ENCODE assay signal across 9 cellular contexts in the genomic region with DNA sequence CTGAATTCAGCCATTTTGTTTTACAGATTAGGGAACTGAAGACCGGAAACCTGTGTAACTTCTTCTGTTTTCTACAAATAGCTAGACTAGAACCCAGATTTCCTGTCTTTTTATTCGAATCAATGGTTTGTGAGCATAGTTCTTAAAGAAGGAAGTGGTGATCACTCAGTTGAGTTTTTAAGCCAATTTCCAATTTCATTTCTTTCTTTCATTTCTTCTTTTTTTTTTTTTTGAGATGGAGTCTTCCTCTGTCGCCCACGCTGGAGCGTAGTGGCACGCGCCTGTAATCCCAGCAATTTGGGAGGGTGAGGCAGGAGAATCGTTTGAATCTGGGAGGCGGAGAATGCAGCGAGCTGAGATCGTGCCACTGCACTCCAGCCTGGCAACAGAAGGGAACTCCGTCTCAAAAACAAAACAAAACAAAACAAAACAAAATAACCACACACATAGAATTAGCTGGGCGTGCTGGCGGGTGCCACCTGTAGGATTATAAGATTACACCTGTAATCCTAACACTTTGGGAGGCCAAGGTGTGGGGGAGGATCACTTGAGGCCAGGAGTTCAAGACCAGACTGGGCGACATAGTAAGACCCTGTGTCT. TPM values are rescaled to one million over a fixed set of nuclear protein-coding genes. Genes with fewer than 3 reads are reported as not detected.
A peak's percentile ranks its signal among the peaks of the same experiment; 100 is the strongest.
DNase-seq lines count a peak whose midpoint lies in the region; ATAC-seq and TF ChIP-seq lines count a peak whose summit lies in the region.
"Had no signal": no experiment of that assay in that cellular context is flagged by ENCODE, and none has a peak within 500 bp of the region (broad histone marks: within the 10 kb centered on the region; RNA-seq: fewer than 3 reads in every experiment).

No MANE protein-coding gene starts in this region.

- no TSS peak for BruUV-seq in mammary epithelial cell (replicated peaks; lab: Mats Ljungman, UMichigan)

- H3K4me3 Mint-ChIP-seq in neural crest cell: peak overlapping the region; percentile 62

- peaks cover 17% of the 10 kb centered on the region for H3K79me2 ChIP-seq in mammary epithelial cell (ENCODE audit: insufficient read depth, low read length)

- CTCF ChIA-PET in mammary epithelial cell (lab: Charles Lee; ENCODE audit: low non-redundant PET): interaction anchor here (0.6 kb wide), 1 partner anchor 598 kb away, joined by 3 read pairs; no protein-coding TSS in a partner anchor

- in situ Hi-C loops in mammary epithelial cell (cut with MboI; ENCODE audit: low sequenced_read_pairs in 2 of 2): no loop called here

- H3K27ac Mint-ChIP-seq in neural crest cell (ENCODE audit: unreplicated experiment): no peak overlapping the region

- no peak overlapping the region for H3K4me2 ChIP-seq in mammary epithelial cell (ENCODE audit: insufficient read depth, low read depth, low read length)

- H4K20me1 ChIP-seq in mammary epithelial cell (ENCODE audit: insufficient read depth, low read length): no peaks in the 10 kb centered on the region

- no peak overlapping the region for H3K4me3 ChIP-seq in mammary epithelial cell (replicated peaks in 1 of 3; ENCODE audit: insufficient read depth in 1 of 3, low read depth in 2 of 3, low read length in 3 of 3)

- H3K27me3 Mint-ChIP-seq in neural crest cell (ENCODE audit: low read depth): no peaks in the 10 kb centered on the region

- no peak overlapping the region for H3K9ac ChIP-seq in mammary epithelial cell (ENCODE audit: insufficient read depth, low read length)
- H3K9ac ChIP-seq: parathyroid adenoma had no signal

- H2AFZ ChIP-seq in mammary epithelial cell (ENCODE audit: low read depth, low read length): no peak overlapping the region
- H2AFZ ChIP-seq: parathyroid adenoma had no signal

- no peaks in the 10 kb centered on the region for H3K36me3 Mint-ChIP-seq in neural crest cell (ENCODE audit: low read depth)

- H3K9me3 Mint-ChIP-seq in neural crest cell: no peaks in the 10 kb centered on the region

- H3K27ac ChIP-seq in mammary epithelial cell (ENCODE audit: insufficient read depth, low read depth, low read length): no peak overlapping the region
- H3K27ac ChIP-seq: parathyroid adenoma had no signal

- ATAC-seq in GM18520 (IDR thresholded peaks at IDR 0.05; ENCODE audit: unreplicated experiment) (peak; percentile 25), HG03342 (IDR thresholded peaks at IDR 0.05; ENCODE audit: unreplicated experiment) (peak; percentile 37)

- no peak for TF ChIP-seq CTCF in neural crest cell (conservative IDR thresholded peaks at IDR 0.05)
- TF ChIP-seq CTCF in mammary epithelial cell (conservative IDR thresholded peaks at IDR 0.05 in 1 of 2, IDR thresholded peaks at IDR 0.05 in 1 of 2; ENCODE audit: extremely low read depth in 1 of 2, insufficient read depth in 1 of 2, low read depth in 1 of 2, low read length in 2 of 2): no peak

- DNase-seq in activated CD4-positive, alpha-beta T cell treated with anti-CD3 and anti-CD28 coated beads for 4 hours: peak; percentile 35 to 50
- DNase-seq in neural crest cell (ENCODE audit: low read depth, low spot score) (no peak), NCI-H2107 treated with DMSO at 0.1 percent for 48 hours (lab: John Stamatoyannopoulos, UW; ENCODE audit: unreplicated experiment) (no peak), mammary epithelial cell (no peak), DMS153 (lab: John Stamatoyannopoulos, UW) (no peak)
- no peak for DNase-seq in activated CD4-positive, CD25-positive, alpha-beta regulatory T cell (lab: John Stamatoyannopoulos, UW)

- H3K9me3 ChIP-seq in mammary epithelial cell (replicated peaks; ENCODE audit: insufficient read depth, low read length): no peaks in the 10 kb centered on the region

- no peaks in the 10 kb centered on the region for H3K27me3 ChIP-seq in mammary epithelial cell (ENCODE audit: insufficient read depth, low read length)

- 83% methylated on average over 15 of the region's 15 CpGs for WGBS in mammary epithelial cell (ENCODE audit: low coverage, missing lambda C conversion rate)

- no peaks in the 10 kb centered on the region for H3K36me3 ChIP-seq in mammary epithelial cell (ENCODE audit: insufficient read depth, low read length)

- H3K4me1 Mint-ChIP-seq in neural crest cell: peaks cover 2% of the 10 kb centered on the region

- dilution Hi-C loops in mammary epithelial cell (cut with HindIII; ENCODE audit: low sequenced_read_pairs): no loop called here

- peaks cover 6% of the 10 kb centered on the region for H3K4me1 ChIP-seq in mammary epithelial cell (ENCODE audit: insufficient read depth, low read length)
- H3K4me1 ChIP-seq: parathyroid adenoma had no signal

- intact Hi-C loops in mammary epithelial cell (cut with micrococcal nuclease): no loop called here

RNA-seq across cellular contexts. Expression of a gene that starts 3.0 kb away (rescaled TPM):
- 92.5 and 98.2 TPM in 2 replicates for total RNA-seq in neural crest cell
- total RNA-seq in mammary epithelial cell: 10 to 100 TPM; 21.7 to 37.1 TPM
- 5.1 TPM for polyA plus RNA-seq in mammary epithelial cell
- 7.7 TPM for polyA minus RNA-seq in mammary epithelial cell

RNA-seq across cellular contexts. Expression of a gene that starts 18.6 kb away (rescaled TPM):
- total RNA-seq in neural crest cell: 70.5 and 71.7 TPM in 2 replicates
- 10 to 100 TPM in 1 of 2 donors, 1 to 10 TPM in 1; 7.5 to 14.5 TPM for total RNA-seq in mammary epithelial cell
- 6.0 TPM for polyA plus RNA-seq in mammary epithelial cell
- polyA minus RNA-seq in mammary epithelial cell: 9.3 TPM

Comparison
In these comparisons a context has a peak if more than half of its experiments do, and no peak if none do; other contexts are left out.
1. DNase-seq: peak in activated CD4-positive, alpha-beta T cell treated with anti-CD3 and anti-CD28 coated beads for 4 hours (2 of 2); none in neural crest cell (single experiment), NCI-H2107 treated with DMSO at 0.1 percent for 48 hours (single experiment), mammary epithelial cell (single experiment), DMS153 (single experiment) and activated CD4-positive, CD25-positive, alpha-beta regulatory T cell (0 of 4).